22 cellular contexts compared by ENCODE assay signal in genomic region chr7:45975847-45976484, GRCh38. TPM values are rescaled to one million over a fixed set of nuclear protein-coding genes. Genes with fewer than 3 reads are reported as not detected.
DNase-seq lines count a peak whose midpoint lies in the region; ATAC-seq, FAIRE-seq and TF ChIP-seq lines count a peak whose summit lies in the region.
"Had no signal": no experiment of that assay in that cellular context is flagged by ENCODE, and none has a peak within 500 bp of the region (broad histone marks: within the 10 kb centered on the region; RNA-seq: fewer than 3 reads in every experiment).

No MANE protein-coding gene starts in this region.

- H3K9me3 ChIP-seq in neuronal stem cell (replicated peaks in 1 of 2; ENCODE audit: control insufficient read depth in 2 of 2, insufficient read depth in 1 of 2, low read depth in 1 of 2, low read length in 2 of 2) (peaks cover 2 to 5% of the 10 kb centered on the region in 2 donors), PC-9 (ENCODE audit: insufficient read depth, low read depth) (no peaks in the 10 kb centered on the region; the same call in 1 of the 2 replicates), stomach (no peaks in the 10 kb centered on the region)
- H3K9me3 ChIP-seq: BE2C, Peyer's patch, SJCRH30 had no signal

- TF ChIP-seq POLR2A in stomach (IDR thresholded peaks at IDR 0.05) = no peak

- no peaks in the 10 kb centered on the region for H3K79me2 ChIP-seq in PC-9 (ENCODE audit: low read depth)

- BruUV-seq in PC-9 (replicated peaks; lab: Mats Ljungman, UMichigan) = no TSS peak

- no peak overlapping the region for H3K27ac Mint-ChIP-seq in stimulated activated naive CD8-positive, alpha-beta T cell treated with anti-CD3 and anti-CD28 coated beads, Interleukin-15, amount 100 ng/mL, for 72 hours

- peak overlapping the region; percentile 1 for H4K91ac ChIP-seq in neuronal stem cell (ENCODE audit: low read depth, low read length, poor library complexity)

- intact Hi-C loops in PC-9 (cut with micrococcal nuclease; ENCODE audit: unreplicated experiment) (loop anchor here (5.0 kb wide), 1 partner anchor 1111 kb away; no protein-coding TSS in a partner anchor), stomach (cut with DNase I; ENCODE audit: low total_unique reads) (no loop called here)

- peaks cover 8% of the 10 kb centered on the region in 2 donors for H3K4me1 ChIP-seq in neuronal stem cell (ENCODE audit: control insufficient read depth in 2 of 2, insufficient read depth in 1 of 2, low read depth in 1 of 2, low read length in 2 of 2)
- H3K4me1 ChIP-seq in PC-9 (replicated peaks; ENCODE audit: insufficient read depth) = peaks cover 46% of the 10 kb centered on the region
- peaks cover 5 to 17% (median 11%) of the 10 kb centered on the region in 4 donors for H3K4me1 ChIP-seq in stomach
- H3K4me1 ChIP-seq: BE2C had no signal

- H3K36me3 ChIP-seq in bronchial epithelial cell (ENCODE audit: control insufficient read depth, insufficient read depth, low read length) (no peaks in the 10 kb centered on the region), neuronal stem cell (replicated peaks in 1 of 2; ENCODE audit: control insufficient read depth in 2 of 2, insufficient read depth in 2 of 2, low read length in 2 of 2) (no peaks in the 10 kb centered on the region), PC-9 (ENCODE audit: low read depth) (no peaks in the 10 kb centered on the region), stomach (no peaks in the 10 kb centered on the region)
- H3K36me3 ChIP-seq: BE2C, Peyer's patch, SJCRH30 had no signal

- no peaks in the 10 kb centered on the region for H3K79me1 ChIP-seq in neuronal stem cell (ENCODE audit: low read depth, low read length)

- H3K27ac ChIP-seq in neuronal stem cell (replicated peaks; ENCODE audit: low read length) = no peak overlapping the region
- no peak overlapping the region for H3K27ac ChIP-seq in PC-9
- H3K27ac ChIP-seq in stomach = no peak overlapping the region
- H3K27ac ChIP-seq: KMS-11, Peyer's patch, SJCRH30 had no signal

- H3K4me1 Mint-ChIP-seq in stimulated activated naive CD8-positive, alpha-beta T cell treated with anti-CD3 and anti-CD28 coated beads, Interleukin-15, amount 100 ng/mL, for 72 hours = peaks cover 22% of the 10 kb centered on the region

- H2AFZ ChIP-seq in neuronal stem cell (ENCODE audit: low read length) (no peak overlapping the region), PC-9 (no peak overlapping the region)

- no peak overlapping the region for H2BK5ac ChIP-seq in neuronal stem cell (ENCODE audit: low read length)

- H4K8ac ChIP-seq in neuronal stem cell (ENCODE audit: low read depth, low read length) = no peak overlapping the region

- no peak overlapping the region for H3K4me3 Mint-ChIP-seq in stimulated activated naive CD8-positive, alpha-beta T cell treated with anti-CD3 and anti-CD28 coated beads, Interleukin-15, amount 100 ng/mL, for 72 hours

- H2AK5ac ChIP-seq in neuronal stem cell (ENCODE audit: low read depth, low read length) = peak overlapping the region; percentile 28

- peak; percentile 4 for ATAC-seq in stimulated activated naive CD8-positive, alpha-beta T cell treated with anti-CD3 and anti-CD28 coated beads, Interleukin-15, amount 100 ng/mL, for 72 hours
- ATAC-seq in stimulated activated naive CD8-positive, alpha-beta T cell treated with anti-CD3 and anti-CD28 coated beads, Interleukin-15, Interleukin-2, amounts not matched to agents 100 U/mL and 50 U/mL, for 24 hours = no peak

- no peak overlapping the region for H2BK12ac ChIP-seq in neuronal stem cell (ENCODE audit: low read length)

- no peak overlapping the region for H3K9ac ChIP-seq in neuronal stem cell (ENCODE audit: low read depth, low read length, poor library complexity)
- H3K9ac ChIP-seq: KMS-11 had no signal

- no peak overlapping the region for H3K23ac ChIP-seq in neuronal stem cell (ENCODE audit: low read depth, low read length, poor library complexity)

- TF ChIP-seq EP300 in stomach (IDR thresholded peaks at IDR 0.05) = no peak

- H3F3A ChIP-seq in PC-9 (ENCODE audit: insufficient read depth, low read depth) = peaks cover 23% of the 10 kb centered on the region

- CTCF ChIA-PET in PC-9 (lab: Charles Lee) = interaction anchor here (0.9 to 1.2 kb wide), 2 partner anchors 19 to 53 kb away, joined by 3 to 6 read pairs; no protein-coding TSS in a partner anchor

- POLR2A ChIA-PET in PC-9 (lab: Charles Lee; ENCODE audit: unreplicated experiment) = no interaction called here

- peak overlapping the region; percentile 42 for H2BK120ac ChIP-seq in neuronal stem cell (ENCODE audit: low read depth, low read length)

- no peak overlapping the region for H2BK15ac ChIP-seq in neuronal stem cell (ENCODE audit: low read length)

- H3K9me2 ChIP-seq in PC-9 (ENCODE audit: insufficient read depth) = no peaks in the 10 kb centered on the region

- no peaks in the 10 kb centered on the region for H3K9me3 Mint-ChIP-seq in stimulated activated naive CD8-positive, alpha-beta T cell treated with anti-CD3 and anti-CD28 coated beads, Interleukin-15, amount 100 ng/mL, for 72 hours

- peak overlapping the region; percentile 69 for H3K18ac ChIP-seq in neuronal stem cell (ENCODE audit: low read length)

- H4K20me1 ChIP-seq in PC-9 (ENCODE audit: insufficient read depth) = no peaks in the 10 kb centered on the region

- H3K4me3 ChIP-seq in bronchial epithelial cell (ENCODE audit: low read depth, low read length) = no peak overlapping the region
- no peak overlapping the region for H3K4me3 ChIP-seq in neuronal stem cell (ENCODE audit: low read length in 2 of 2)
- no peak overlapping the region for H3K4me3 ChIP-seq in PC-9
- H3K4me3 ChIP-seq in stomach = no peak overlapping the region
- H3K4me3 ChIP-seq: Peyer's patch, SJCRH30 had no signal

- no peak overlapping the region for H3K14ac ChIP-seq in neuronal stem cell (ENCODE audit: low read length)

- no peak overlapping the region for H3K4ac ChIP-seq in neuronal stem cell (ENCODE audit: low read length)

- H3K27me3 ChIP-seq in bronchial epithelial cell (ENCODE audit: control insufficient read depth, insufficient read depth, low read length) (no peaks in the 10 kb centered on the region), neuronal stem cell (ENCODE audit: control insufficient read depth in 3 of 3, insufficient read depth in 3 of 3, low read depth in 1 of 3, low read length in 3 of 3) (no peaks in the 10 kb centered on the region), PC-9 (ENCODE audit: insufficient read depth, low read depth) (no peaks in the 10 kb centered on the region), stomach (no peaks in the 10 kb centered on the region)
- H3K27me3 ChIP-seq: BE2C, Peyer's patch, SJCRH30 had no signal

- DNase-seq in stimulated activated naive CD8-positive, alpha-beta T cell treated with anti-CD3 and anti-CD28 coated beads, Interleukin-15, amount 100 ng/mL, for 72 hours = no peak
- no peak for DNase-seq in stimulated activated naive CD8-positive, alpha-beta T cell treated with anti-CD3 and anti-CD28 coated beads, Interleukin-15, Interleukin-2, amounts not matched to agents 100 U/mL and 50 U/mL, for 24 hours
- DNase-seq in bronchial epithelial cell (ENCODE audit: low read depth) (no peak), neuronal stem cell (ENCODE audit: low spot score) (no peak), PC-9 (no peak), stomach (no peak)
- no peak for DNase-seq in activated effector memory CD4-positive, alpha-beta T cell treated with anti-CD3 and anti-CD28 coated beads, Interleukin-2, amount 50 U/mL, for 16 hours
- DNase-seq: BE2C; DMS79; H7; MV-4-11; NCI-H1105 treated with DMSO at 0.1 percent for 48 hours; NCI-H2081; NCI-H2171; NCI-H345; NCI-H524; NCI-H774; NK-92 treated with Interleukin-12 subunit alpha and Interleukin-12 subunit beta, amount 100 ng/mL, for 24 hours; Peyer's patch; SJCRH30 had no signal

- WGBS in neuronal stem cell (ENCODE audit: extremely low coverage in 2 of 2, insufficient read length in 2 of 2, insufficient replicate concordance in 1 of 2), 2 donors = no CpG with 5 or more reads among the region's 8 CpGs
- WGBS in stomach, 5 donors = 82 to 90% (median 88%) methylated on average over 7 to 8 of the region's 8 CpGs

- no peak for TF ChIP-seq CTCF in bronchial epithelial cell (IDR thresholded peaks at IDR 0.05; ENCODE audit: insufficient read depth, low read length, severe bottlenecking)
- TF ChIP-seq CTCF in PC-9 (conservative IDR thresholded peaks at IDR 0.05) = no peak
- no peak for TF ChIP-seq CTCF in stomach (IDR thresholded peaks at IDR 0.05)

- H3K27me3 Mint-ChIP-seq in stimulated activated naive CD8-positive, alpha-beta T cell treated with anti-CD3 and anti-CD28 coated beads, Interleukin-15, amount 100 ng/mL, for 72 hours = peaks cover 7% of the 10 kb centered on the region

- peak; percentile 66 for FAIRE-seq in bronchial epithelial cell (lab: Jason Lieb, UNC)

- H3K4me2 ChIP-seq in neuronal stem cell (ENCODE audit: insufficient read depth, low read length, poor library complexity, severe bottlenecking) (no peak overlapping the region), PC-9 (no peak overlapping the region)
- H3K4me2 ChIP-seq: KMS-11 had no signal

RNA-seq across cellular contexts. Expression of gene IGFBP3, which starts 54.9 kb away (rescaled TPM):
- total RNA-seq in bronchial epithelial cell = 7.8 and 12.1 TPM in 2 replicates
- 149 TPM for polyA plus RNA-seq in neuronal stem cell (2013, experiment 1 of 2)
- 151 TPM for polyA plus RNA-seq in neuronal stem cell (2013, experiment 2 of 2)
- 237 and 386 TPM in 2 replicates for total RNA-seq in PC-9 (2021)
- 100 to 1,000 TPM in 3 of 5 donors, 10 to 100 TPM in 2; 12.1 to 218 (median 109) TPM for total RNA-seq in stomach
- 10 to 100 TPM; 17.9 to 45.4 (median 20.7) TPM for polyA plus RNA-seq in stomach
- total RNA-seq: HT1080, SJCRH30 had no signal
